ENCODE assay signal across 17 cellular contexts in the genomic region with DNA sequence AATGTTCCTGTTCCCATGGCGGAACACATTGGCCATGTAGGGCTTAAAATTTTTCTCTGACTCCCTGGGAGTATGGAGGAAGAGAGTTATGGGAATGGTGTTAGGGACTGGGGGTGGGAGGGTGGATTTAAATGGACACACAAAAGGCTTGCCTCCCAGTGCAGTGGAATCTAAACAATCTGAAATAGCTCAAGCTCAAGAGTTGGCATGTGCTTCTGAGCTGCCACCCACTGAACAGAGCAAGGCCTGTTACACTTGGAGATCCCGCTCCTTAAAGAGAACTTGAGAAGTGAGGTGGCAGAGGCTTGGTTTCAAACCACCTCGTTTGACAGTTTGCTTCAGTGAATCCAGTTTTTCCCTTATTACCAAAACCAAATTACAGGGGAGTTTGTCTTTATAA.
A peak's percentile ranks its signal among the peaks of the same experiment; 100 is the strongest.
DNase-seq lines count a peak whose midpoint lies in the region; ATAC-seq and TF ChIP-seq lines count a peak whose summit lies in the region.
"Had no signal": no experiment of that assay in that cellular context is flagged by ENCODE, and none has a peak within 500 bp of the region (broad histone marks: within the 10 kb centered on the region; RNA-seq: fewer than 3 reads in every experiment).

No MANE protein-coding gene starts in this region.

- H3K4me1 ChIP-seq in SJCRH30 = peaks cover 37% of the 10 kb centered on the region
- H3K4me1 ChIP-seq in ectodermal cell (ENCODE audit: control insufficient read depth, insufficient read depth, low read length) = peaks cover 17% of the 10 kb centered on the region
- H3K4me1 ChIP-seq in mucosa of rectum (ENCODE audit: control insufficient read depth in 2 of 2, insufficient read depth in 2 of 2, low read length in 2 of 2) = peaks cover 6 to 23% of the 10 kb centered on the region in 2 donors
- peaks cover 0 to 17% of the 10 kb centered on the region in 2 donors for H3K4me1 ChIP-seq in thyroid gland
- H3K4me1 ChIP-seq: parathyroid adenoma had no signal

- peaks cover 13% of the 10 kb centered on the region for H3K36me3 ChIP-seq in SJCRH30
- peaks cover 21% of the 10 kb centered on the region for H3K36me3 ChIP-seq in ectodermal cell (ENCODE audit: control insufficient read depth, insufficient read depth, low read length)
- peaks cover 22 to 28% of the 10 kb centered on the region in 2 donors for H3K36me3 ChIP-seq in mucosa of rectum (ENCODE audit: control insufficient read depth in 2 of 2, insufficient read depth in 2 of 2, low read length in 2 of 2)
- no peaks in the 10 kb centered on the region for H3K36me3 ChIP-seq in thyroid gland
- H3K36me3 ChIP-seq: vagina had no signal

- WGBS in ectodermal cell, 2 experiments = 94 to 96% methylated on average over 2 to 3 of the region's 3 CpGs
- WGBS in thyroid gland, 2 donors = 33 to 47% methylated on average over 3 of the region's 3 CpGs

- H3K27me3 ChIP-seq in SJCRH30 (no peaks in the 10 kb centered on the region), ectodermal cell (ENCODE audit: control insufficient read depth, insufficient read depth, low read length, poor library complexity, severe bottlenecking) (no peaks in the 10 kb centered on the region), mucosa of rectum (ENCODE audit: control insufficient read depth in 2 of 2, insufficient read depth in 2 of 2, low read length in 2 of 2) (no peaks in the 10 kb centered on the region), thyroid gland (no peaks in the 10 kb centered on the region)
- H3K27me3 ChIP-seq: vagina had no signal

- H3K9me3 ChIP-seq in SJCRH30 (replicated peaks) (no peaks in the 10 kb centered on the region), ectodermal cell (ENCODE audit: control insufficient read depth, low read length) (no peaks in the 10 kb centered on the region), mucosa of rectum (ENCODE audit: control insufficient read depth in 2 of 2, low read length in 2 of 2) (no peaks in the 10 kb centered on the region), thyroid gland (no peaks in the 10 kb centered on the region)
- H3K9me3 ChIP-seq: vagina had no signal

- H3K9ac ChIP-seq in mucosa of rectum (ENCODE audit: low read depth in 1 of 2, low read length in 2 of 2) = no peak overlapping the region
- H3K9ac ChIP-seq: parathyroid adenoma had no signal

- peak; percentile 57 to 70 for DNase-seq in SJCRH30
- DNase-seq in thyroid gland = peak; percentile 74 to 76
- DNase-seq in T1000 (lab: John Stamatoyannopoulos, UW) = no peak
- DNase-seq: activated CD4-positive, CD25-positive, alpha-beta regulatory T cell treated with anti-CD3 and anti-CD28 coated beads, Interleukin-2, amount 50 U/mL, for 72 hours; activated CD8-positive, alpha-beta memory T cell treated with anti-CD3 and anti-CD28 coated beads, Interleukin-2, amount 50 U/mL, for 48 hours; mammary epithelial cell; NCI-H1417 treated with DMSO at 0.1 percent for 48 hours; stimulated activated CD8-positive, alpha-beta memory T cell treated with anti-CD3 and anti-CD28 coated beads, Interleukin-4, amount 100 ng/mL, for 48 hours had no signal

- H3K27ac ChIP-seq in SJCRH30 (peak overlapping the region; percentile 68), ectodermal cell (ENCODE audit: insufficient read depth, low read depth, low read length, poor library complexity, severe bottlenecking) (peak overlapping the region; percentile 37), mucosa of rectum (ENCODE audit: low read depth in 2 of 2, low read length in 2 of 2) (peak overlapping the region; percentile 39 to 56), thyroid gland (peak overlapping the region; percentile 42 to 50 (median 45))
- H3K27ac ChIP-seq: C4-2B, parathyroid adenoma, vagina had no signal

- no peak for TF ChIP-seq CTCF in thyroid gland (IDR thresholded peaks at IDR 0.05)

- H3K4me3 ChIP-seq in SJCRH30 = no peak overlapping the region
- no peak overlapping the region for H3K4me3 ChIP-seq in ectodermal cell (ENCODE audit: insufficient read depth, low read depth, low read length)
- no peak overlapping the region for H3K4me3 ChIP-seq in mucosa of rectum (ENCODE audit: low read length in 2 of 2)
- no peak overlapping the region for H3K4me3 ChIP-seq in thyroid gland (replicated peaks in 1 of 3)
- H3K4me3 ChIP-seq: vagina had no signal

- intact Hi-C loops in thyroid gland (cut with DNase I) = no loop called here

- ATAC-seq in HG03039 (IDR thresholded peaks at IDR 0.05; ENCODE audit: unreplicated experiment) = no peak
- ATAC-seq in esophagus mucosa = no peak
- no peak for ATAC-seq in HG02973 (IDR thresholded peaks at IDR 0.05; ENCODE audit: unreplicated experiment)
- ATAC-seq: activated naive CD4-positive, alpha-beta T cell treated with anti-CD3 and anti-CD28 coated beads, Interleukin-2, amount 50 U/mL, for 72 hours had no signal

- peak in 1 of 2 donors; percentile 17 for TF ChIP-seq POLR2A in thyroid gland (IDR thresholded peaks at IDR 0.05)
